8 cellular contexts compared by ENCODE assay signal in the genomic region with DNA sequence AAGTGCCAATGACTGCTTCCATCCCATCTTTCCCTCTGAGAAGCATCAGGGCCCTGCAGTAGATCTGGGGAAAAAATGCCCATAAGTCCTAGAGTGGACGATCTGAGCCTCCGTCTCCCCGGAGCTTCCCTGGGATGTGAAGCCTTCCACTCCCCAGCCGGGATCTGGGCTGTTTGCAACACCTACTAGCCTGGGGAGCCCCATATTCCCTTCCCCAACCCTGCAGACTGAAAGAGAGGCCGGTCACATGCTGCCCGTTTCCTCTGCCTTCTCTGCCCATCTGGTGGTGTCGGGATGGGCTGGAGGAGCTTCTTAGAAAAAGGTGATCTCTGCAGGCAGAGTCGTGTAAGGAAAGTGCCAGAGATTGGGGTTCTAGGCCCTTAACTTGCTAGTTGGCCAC. TPM values are rescaled to one million over a fixed set of nuclear protein-coding genes. Genes with fewer than 3 reads are reported as not detected.
A peak's percentile ranks its signal among the peaks of the same experiment; 100 is the strongest.
DNase-seq lines count a peak whose midpoint lies in the region; ATAC-seq and TF ChIP-seq lines count a peak whose summit lies in the region.

No MANE protein-coding gene starts in this region.

- H3K9ac ChIP-seq in BLaER1 treated with 17β-estradiol and CSF1 and Interleukin-3, amounts not matched to agents 10 nM and 100 nM: peak overlapping the region in 1 of 11 experiments; percentile 66; a peak in 2 of 22 replicates
- H3K9ac ChIP-seq in HUES6 (ENCODE audit: low read length): peak overlapping the region; percentile 16

- H3K27me3 Mint-ChIP-seq in nephron (ENCODE audit: low read depth): peaks cover 3% of the 10 kb centered on the region

- H3K27me3 ChIP-seq in BLaER1 treated with 17β-estradiol and CSF1 and Interleukin-3, amounts not matched to agents 10 nM and 100 nM: peaks cover 32 to 42% (median 34%) of the 10 kb centered on the region in 11 experiments
- H3K27me3 ChIP-seq in HUES6 (ENCODE audit: control insufficient read depth, insufficient read depth, low read length): no peaks in the 10 kb centered on the region

- H3K36me3 Mint-ChIP-seq in nephron (ENCODE audit: low read depth): no peaks in the 10 kb centered on the region

- peak overlapping the region; percentile 92 to 99 (median 95) for H3K4me2 ChIP-seq in BLaER1 treated with 17β-estradiol and CSF1 and Interleukin-3, amounts not matched to agents 10 nM and 100 nM

- TF ChIP-seq POLR2A in erythroblast (IDR thresholded peaks at IDR 0.05; ENCODE audit: low read length): no peak

- H3K36me3 ChIP-seq in BLaER1 treated with 17β-estradiol and CSF1 and Interleukin-3, amounts not matched to agents 10 nM and 100 nM: peaks cover 0 to 5% (median 0%) of the 10 kb centered on the region in 11 experiments; a peak in 1 of 22 replicates
- no peaks in the 10 kb centered on the region for H3K36me3 ChIP-seq in HUES6 (ENCODE audit: control insufficient read depth, insufficient read depth, low read length)

- peaks cover 12 to 15% (median 13%) of the 10 kb centered on the region in 11 experiments for H3K9me3 ChIP-seq in BLaER1 treated with 17β-estradiol and CSF1 and Interleukin-3, amounts not matched to agents 10 nM and 100 nM (replicated peaks in 1 of 11)
- H3K9me3 ChIP-seq in HUES6 (ENCODE audit: control insufficient read depth, insufficient read depth, low read depth, low read length): no peaks in the 10 kb centered on the region

- H3K4me3 ChIP-seq in BLaER1 treated with 17β-estradiol and CSF1 and Interleukin-3, amounts not matched to agents 10 nM and 100 nM: peak overlapping the region in 7 of 10 experiments; percentile 62 to 75 (median 66); a peak in 8 of 20 replicates
- H3K4me3 ChIP-seq in HUES6 (ENCODE audit: low read depth, low read length): peak overlapping the region; percentile 65
- H3K4me3 ChIP-seq in choroid plexus epithelial cell (ENCODE audit: low read depth, low read length): peak overlapping the region; percentile 80

- H3K4me3 Mint-ChIP-seq in nephron: peak overlapping the region; percentile 83 to 87 (median 85)

- H3K27ac Mint-ChIP-seq in nephron: no peak overlapping the region

- no peak overlapping the region for H3K27ac ChIP-seq in BLaER1 treated with 17β-estradiol and CSF1 and Interleukin-3, amounts not matched to agents 10 nM and 100 nM
- H3K27ac ChIP-seq in HUES6 (ENCODE audit: low read depth, low read length): no peak overlapping the region

- ATAC-seq in GM18498 (IDR thresholded peaks at IDR 0.05; ENCODE audit: unreplicated experiment): no peak
- no peak for ATAC-seq in omental fat pad (ENCODE audit: low FRiP score)

- H3K4me1 Mint-ChIP-seq in nephron: peaks cover 33% of the 10 kb centered on the region

- H3K9me3 Mint-ChIP-seq in nephron: peaks cover 3% of the 10 kb centered on the region

- H4K20me1 ChIP-seq in BLaER1 treated with 17β-estradiol and CSF1 and Interleukin-3, amounts not matched to agents 10 nM and 100 nM: no peaks in the 10 kb centered on the region; a peak in 1 of 22 replicates

- H3K4me1 ChIP-seq in BLaER1 treated with 17β-estradiol and CSF1 and Interleukin-3, amounts not matched to agents 10 nM and 100 nM: peaks cover 0 to 15% (median 8%) of the 10 kb centered on the region in 10 experiments; a peak in 14 of 20 replicates
- H3K4me1 ChIP-seq in HUES6 (ENCODE audit: control insufficient read depth, insufficient read depth, low read length): peaks cover 17% of the 10 kb centered on the region

- DNase-seq in choroid plexus epithelial cell (ENCODE audit: low read depth) (no peak), erythroblast (lab: John Stamatoyannopoulos, UW) (no peak), omental fat pad (ENCODE audit: low spot score) (no peak), SIG-M5 treated with dmso at 0.1 percent for 504 hours (lab: John Stamatoyannopoulos, UW; ENCODE audit: unreplicated experiment) (no peak)

- TF ChIP-seq CTCF in choroid plexus epithelial cell (conservative IDR thresholded peaks at IDR 0.05; ENCODE audit: low read depth, low read length) (no peak), nephron (IDR thresholded peaks at IDR 0.05; ENCODE audit: unreplicated experiment in 3 of 3) (no peak), omental fat pad (IDR thresholded peaks at IDR 0.05) (no peak)

RNA-seq across cellular contexts. Expression of a gene that starts 1.1 kb away (rescaled TPM):
- 1 to 10 TPM; 2.0 to 3.9 (median 2.5) TPM for total RNA-seq in omental fat pad

RNA-seq across cellular contexts. Expression of a gene that starts 41.3 kb away (rescaled TPM):
- not detected for total RNA-seq in omental fat pad
